In the genomic region with DNA sequence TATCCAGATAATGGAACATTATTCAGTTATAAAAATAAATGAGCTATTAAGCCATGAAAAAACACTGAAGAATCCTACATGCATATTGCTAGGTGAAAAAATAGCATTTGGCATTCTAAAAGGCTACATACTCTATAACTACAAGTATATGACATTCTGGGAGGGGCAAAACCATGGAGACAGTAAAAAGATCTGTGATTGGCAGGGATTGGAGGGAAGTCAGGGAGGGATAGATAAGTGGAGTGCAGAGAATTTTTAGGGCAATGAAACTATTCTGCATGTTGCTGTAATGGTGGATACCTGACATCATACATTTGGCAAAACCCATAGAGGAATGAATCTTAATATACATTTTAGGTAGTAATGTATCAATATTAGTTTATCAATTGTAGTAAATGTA, we compare ENCODE assay signal across 2 cellular contexts.
TF ChIP-seq lines count a peak whose summit lies in the region.

No MANE protein-coding gene starts in this region.

TF ChIP-seq in IMR-90, 13 proteins besides CTCF, POLR2A, EP300 and RAD21:
- no peak for TF ChIP-seq USF2 (IDR thresholded peaks at IDR 0.05; ENCODE audit: low read depth, low read length)

TF ChIP-seq in K562, 482 proteins besides CTCF, POLR2A, EP300 and RAD21 (continues in another document):
- TF ChIP-seq TBP (optimal IDR thresholded peaks at IDR 0.05; ENCODE audit: low read depth, low read length) (no peak), KHSRP (IDR thresholded peaks at IDR 0.05) (no peak), NFYB (IDR thresholded peaks at IDR 0.05; ENCODE audit: extremely low read depth, insufficient read length) (peak; percentile 26), ZNF146 (CRISPR knock-in tag; IDR thresholded peaks at IDR 0.05; ENCODE audit: unreplicated experiment) (no peak), ZNF280A (IDR thresholded peaks at IDR 0.05; ENCODE audit: low read depth, partially characterized antibody) (no peak), PCBP1 (IDR thresholded peaks at IDR 0.05; ENCODE audit: low read depth, low read length, poor library complexity, severe bottlenecking) (no peak), SAP30 (IDR thresholded peaks at IDR 0.05; ENCODE audit: borderline replicate concordance, insufficient read depth, low read depth, low read length, poor library complexity, severe bottlenecking) (no peak), MAFK (IDR thresholded peaks at IDR 0.05; ENCODE audit: low read length) (no peak), ZNF717 (CRISPR knock-in tag; IDR thresholded peaks at IDR 0.05) (no peak), ZNF23 (CRISPR knock-in tag; IDR thresholded peaks at IDR 0.05) (no peak), POU5F1 (IDR thresholded peaks at IDR 0.05; ENCODE audit: borderline replicate concordance, low read depth, low read length, partially characterized antibody) (no peak), RFX1 (IDR thresholded peaks at IDR 0.05) (peak; percentile 77), SREBF1 (IDR thresholded peaks at IDR 0.05; ENCODE audit: borderline replicate concordance, low read depth, low read length) (no peak), BRD4 (IDR thresholded peaks at IDR 0.05) (no peak), PKNOX1 (IDR thresholded peaks at IDR 0.05) (peak; percentile 70), FOXA3 (CRISPR knock-in tag; conservative IDR thresholded peaks at IDR 0.05 in 1 of 2, IDR thresholded peaks at IDR 0.05 in 1 of 2) (no peak), NR1H2 (CRISPR knock-in tag; IDR thresholded peaks at IDR 0.05) (no peak), ZNF79 (CRISPR knock-in tag; IDR thresholded peaks at IDR 0.05; ENCODE audit: low read depth) (no peak), ZNF584 (CRISPR knock-in tag; IDR thresholded peaks at IDR 0.05; ENCODE audit: low read depth) (no peak), RFX7 (CRISPR knock-in tag; IDR thresholded peaks at IDR 0.05) (no peak), RBM25 (IDR thresholded peaks at IDR 0.05; ENCODE audit: low read depth, low read length, severe bottlenecking) (peak; percentile 34)
- TF ChIP-seq, protein P1, sequence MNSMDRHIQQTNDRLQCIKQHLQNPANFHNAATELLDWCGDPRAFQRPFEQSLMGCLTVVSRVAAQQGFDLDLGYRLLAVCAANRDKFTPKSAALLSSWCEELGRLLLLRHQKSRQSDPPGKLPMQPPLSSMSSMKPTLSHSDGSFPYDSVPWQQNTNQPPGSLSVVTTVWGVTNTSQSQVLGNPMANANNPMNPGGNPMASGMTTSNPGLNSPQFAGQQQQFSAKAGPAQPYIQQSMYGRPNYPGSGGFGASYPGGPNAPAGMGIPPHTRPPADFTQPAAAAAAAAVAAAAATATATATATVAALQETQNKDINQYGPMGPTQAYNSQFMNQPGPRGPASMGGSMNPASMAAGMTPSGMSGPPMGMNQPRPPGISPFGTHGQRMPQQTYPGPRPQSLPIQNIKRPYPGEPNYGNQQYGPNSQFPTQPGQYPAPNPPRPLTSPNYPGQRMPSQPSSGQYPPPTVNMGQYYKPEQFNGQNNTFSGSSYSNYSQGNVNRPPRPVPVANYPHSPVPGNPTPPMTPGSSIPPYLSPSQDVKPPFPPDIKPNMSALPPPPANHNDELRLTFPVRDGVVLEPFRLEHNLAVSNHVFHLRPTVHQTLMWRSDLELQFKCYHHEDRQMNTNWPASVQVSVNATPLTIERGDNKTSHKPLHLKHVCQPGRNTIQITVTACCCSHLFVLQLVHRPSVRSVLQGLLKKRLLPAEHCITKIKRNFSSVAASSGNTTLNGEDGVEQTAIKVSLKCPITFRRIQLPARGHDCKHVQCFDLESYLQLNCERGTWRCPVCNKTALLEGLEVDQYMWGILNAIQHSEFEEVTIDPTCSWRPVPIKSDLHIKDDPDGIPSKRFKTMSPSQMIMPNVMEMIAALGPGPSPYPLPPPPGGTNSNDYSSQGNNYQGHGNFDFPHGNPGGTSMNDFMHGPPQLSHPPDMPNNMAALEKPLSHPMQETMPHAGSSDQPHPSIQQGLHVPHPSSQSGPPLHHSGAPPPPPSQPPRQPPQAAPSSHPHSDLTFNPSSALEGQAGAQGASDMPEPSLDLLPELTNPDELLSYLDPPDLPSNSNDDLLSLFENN (IDR thresholded peaks at IDR 0.05; ENCODE audit: low read depth in 2 of 2, low read length in 2 of 2), result no peak
- TF ChIP-seq, protein P2, sequence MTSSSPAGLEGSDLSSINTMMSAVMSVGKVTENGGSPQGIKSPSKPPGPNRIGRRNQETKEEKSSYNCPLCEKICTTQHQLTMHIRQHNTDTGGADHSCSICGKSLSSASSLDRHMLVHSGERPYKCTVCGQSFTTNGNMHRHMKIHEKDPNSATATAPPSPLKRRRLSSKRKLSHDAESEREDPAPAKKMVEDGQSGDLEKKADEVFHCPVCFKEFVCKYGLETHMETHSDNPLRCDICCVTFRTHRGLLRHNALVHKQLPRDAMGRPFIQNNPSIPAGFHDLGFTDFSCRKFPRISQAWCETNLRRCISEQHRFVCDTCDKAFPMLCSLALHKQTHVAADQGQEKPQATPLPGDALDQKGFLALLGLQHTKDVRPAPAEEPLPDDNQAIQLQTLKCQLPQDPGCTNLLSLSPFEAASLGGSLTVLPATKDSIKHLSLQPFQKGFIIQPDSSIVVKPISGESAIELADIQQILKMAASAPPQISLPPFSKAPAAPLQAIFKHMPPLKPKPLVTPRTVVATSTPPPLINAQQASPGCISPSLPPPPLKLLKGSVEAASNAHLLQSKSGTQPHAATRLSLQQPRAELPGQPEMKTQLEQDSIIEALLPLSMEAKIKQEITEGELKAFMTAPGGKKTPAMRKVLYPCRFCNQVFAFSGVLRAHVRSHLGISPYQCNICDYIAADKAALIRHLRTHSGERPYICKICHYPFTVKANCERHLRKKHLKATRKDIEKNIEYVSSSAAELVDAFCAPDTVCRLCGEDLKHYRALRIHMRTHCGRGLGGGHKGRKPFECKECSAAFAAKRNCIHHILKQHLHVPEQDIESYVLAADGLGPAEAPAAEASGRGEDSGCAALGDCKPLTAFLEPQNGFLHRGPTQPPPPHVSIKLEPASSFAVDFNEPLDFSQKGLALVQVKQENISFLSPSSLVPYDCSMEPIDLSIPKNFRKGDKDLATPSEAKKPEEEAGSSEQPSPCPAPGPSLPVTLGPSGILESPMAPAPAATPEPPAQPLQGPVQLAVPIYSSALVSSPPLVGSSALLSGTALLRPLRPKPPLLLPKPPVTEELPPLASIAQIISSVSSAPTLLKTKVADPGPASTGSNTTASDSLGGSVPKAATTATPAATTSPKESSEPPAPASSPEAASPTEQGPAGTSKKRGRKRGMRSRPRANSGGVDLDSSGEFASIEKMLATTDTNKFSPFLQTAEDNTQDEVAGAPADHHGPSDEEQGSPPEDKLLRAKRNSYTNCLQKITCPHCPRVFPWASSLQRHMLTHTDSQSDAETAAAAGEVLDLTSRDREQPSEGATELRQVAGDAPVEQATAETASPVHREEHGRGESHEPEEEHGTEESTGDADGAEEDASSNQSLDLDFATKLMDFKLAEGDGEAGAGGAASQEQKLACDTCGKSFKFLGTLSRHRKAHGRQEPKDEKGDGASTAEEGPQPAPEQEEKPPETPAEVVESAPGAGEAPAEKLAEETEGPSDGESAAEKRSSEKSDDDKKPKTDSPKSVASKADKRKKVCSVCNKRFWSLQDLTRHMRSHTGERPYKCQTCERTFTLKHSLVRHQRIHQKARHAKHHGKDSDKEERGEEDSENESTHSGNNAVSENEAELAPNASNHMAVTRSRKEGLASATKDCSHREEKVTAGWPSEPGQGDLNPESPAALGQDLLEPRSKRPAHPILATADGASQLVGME (CRISPR knock-in tag; IDR thresholded peaks at IDR 0.05), result no peak
- TF ChIP-seq, protein P3, sequence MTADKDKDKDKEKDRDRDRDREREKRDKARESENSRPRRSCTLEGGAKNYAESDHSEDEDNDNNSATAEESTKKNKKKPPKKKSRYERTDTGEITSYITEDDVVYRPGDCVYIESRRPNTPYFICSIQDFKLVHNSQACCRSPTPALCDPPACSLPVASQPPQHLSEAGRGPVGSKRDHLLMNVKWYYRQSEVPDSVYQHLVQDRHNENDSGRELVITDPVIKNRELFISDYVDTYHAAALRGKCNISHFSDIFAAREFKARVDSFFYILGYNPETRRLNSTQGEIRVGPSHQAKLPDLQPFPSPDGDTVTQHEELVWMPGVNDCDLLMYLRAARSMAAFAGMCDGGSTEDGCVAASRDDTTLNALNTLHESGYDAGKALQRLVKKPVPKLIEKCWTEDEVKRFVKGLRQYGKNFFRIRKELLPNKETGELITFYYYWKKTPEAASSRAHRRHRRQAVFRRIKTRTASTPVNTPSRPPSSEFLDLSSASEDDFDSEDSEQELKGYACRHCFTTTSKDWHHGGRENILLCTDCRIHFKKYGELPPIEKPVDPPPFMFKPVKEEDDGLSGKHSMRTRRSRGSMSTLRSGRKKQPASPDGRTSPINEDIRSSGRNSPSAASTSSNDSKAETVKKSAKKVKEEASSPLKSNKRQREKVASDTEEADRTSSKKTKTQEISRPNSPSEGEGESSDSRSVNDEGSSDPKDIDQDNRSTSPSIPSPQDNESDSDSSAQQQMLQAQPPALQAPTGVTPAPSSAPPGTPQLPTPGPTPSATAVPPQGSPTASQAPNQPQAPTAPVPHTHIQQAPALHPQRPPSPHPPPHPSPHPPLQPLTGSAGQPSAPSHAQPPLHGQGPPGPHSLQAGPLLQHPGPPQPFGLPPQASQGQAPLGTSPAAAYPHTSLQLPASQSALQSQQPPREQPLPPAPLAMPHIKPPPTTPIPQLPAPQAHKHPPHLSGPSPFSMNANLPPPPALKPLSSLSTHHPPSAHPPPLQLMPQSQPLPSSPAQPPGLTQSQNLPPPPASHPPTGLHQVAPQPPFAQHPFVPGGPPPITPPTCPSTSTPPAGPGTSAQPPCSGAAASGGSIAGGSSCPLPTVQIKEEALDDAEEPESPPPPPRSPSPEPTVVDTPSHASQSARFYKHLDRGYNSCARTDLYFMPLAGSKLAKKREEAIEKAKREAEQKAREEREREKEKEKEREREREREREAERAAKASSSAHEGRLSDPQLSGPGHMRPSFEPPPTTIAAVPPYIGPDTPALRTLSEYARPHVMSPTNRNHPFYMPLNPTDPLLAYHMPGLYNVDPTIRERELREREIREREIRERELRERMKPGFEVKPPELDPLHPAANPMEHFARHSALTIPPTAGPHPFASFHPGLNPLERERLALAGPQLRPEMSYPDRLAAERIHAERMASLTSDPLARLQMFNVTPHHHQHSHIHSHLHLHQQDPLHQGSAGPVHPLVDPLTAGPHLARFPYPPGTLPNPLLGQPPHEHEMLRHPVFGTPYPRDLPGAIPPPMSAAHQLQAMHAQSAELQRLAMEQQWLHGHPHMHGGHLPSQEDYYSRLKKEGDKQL (CRISPR knock-in tag; IDR thresholded peaks at IDR 0.05; ENCODE audit: borderline replicate concordance), result no peak
- TF ChIP-seq, protein P4, sequence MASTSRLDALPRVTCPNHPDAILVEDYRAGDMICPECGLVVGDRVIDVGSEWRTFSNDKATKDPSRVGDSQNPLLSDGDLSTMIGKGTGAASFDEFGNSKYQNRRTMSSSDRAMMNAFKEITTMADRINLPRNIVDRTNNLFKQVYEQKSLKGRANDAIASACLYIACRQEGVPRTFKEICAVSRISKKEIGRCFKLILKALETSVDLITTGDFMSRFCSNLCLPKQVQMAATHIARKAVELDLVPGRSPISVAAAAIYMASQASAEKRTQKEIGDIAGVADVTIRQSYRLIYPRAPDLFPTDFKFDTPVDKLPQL (IDR thresholded peaks at IDR 0.05; ENCODE audit: extremely low read depth, insufficient read length), result no peak
